In the genomic region with DNA sequence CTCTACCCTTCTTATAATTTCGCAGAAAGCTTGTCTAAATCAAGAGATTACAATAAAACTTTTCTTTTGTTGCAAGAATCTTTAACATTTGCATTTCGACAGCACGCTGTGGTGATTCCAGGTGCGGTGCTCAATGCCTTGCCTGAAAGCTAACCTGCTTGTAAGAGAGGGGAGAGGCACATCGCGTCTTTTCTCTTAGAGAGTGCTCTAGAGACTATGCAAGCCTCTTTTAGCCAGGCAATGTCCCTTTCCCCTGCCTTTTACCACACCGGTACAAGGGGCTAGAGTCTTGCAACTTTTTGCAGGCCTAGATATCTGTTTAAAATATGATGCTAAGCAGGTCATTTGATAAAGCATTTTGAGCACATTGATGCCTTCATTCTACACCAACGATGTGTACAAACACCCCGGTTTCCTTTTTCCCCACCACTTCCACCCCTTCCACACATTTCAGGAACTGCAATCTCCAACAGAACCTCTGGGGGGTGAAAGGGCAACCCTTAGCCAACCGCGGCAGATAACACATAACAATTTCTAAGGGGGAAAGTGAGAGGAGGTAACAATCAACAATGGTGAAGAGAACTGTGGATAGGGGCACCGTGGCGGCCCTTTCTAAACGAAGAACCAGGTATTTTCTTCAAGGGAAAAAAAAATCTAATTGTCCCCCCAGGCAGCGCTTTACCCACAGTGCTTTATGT, we compare ENCODE assay signal across 8 cellular contexts. TPM values are rescaled to one million over a fixed set of nuclear protein-coding genes. Genes with fewer than 3 reads are reported as not detected.
DNase-seq lines count a peak whose midpoint lies in the region; ATAC-seq and TF ChIP-seq lines count a peak whose summit lies in the region.

No MANE protein-coding gene starts in this region.

- H3K9me3 ChIP-seq in Panc1 (ENCODE audit: control insufficient read depth, insufficient read depth, low read depth, low read length): no peaks in the 10 kb centered on the region
- H3K9me3 ChIP-seq in neural cell (ENCODE audit: low read length): no peaks in the 10 kb centered on the region

- H3K4me3 ChIP-seq in AG09309 (ENCODE audit: control insufficient read depth, low read depth, low read length) (peak overlapping the region; percentile 90), Panc1 (ENCODE audit: low read depth in 2 of 2, low read length in 2 of 2) (peak overlapping the region; percentile 69 to 82), epithelial cell of esophagus (ENCODE audit: low read length) (peak overlapping the region; percentile 89), neural cell (ENCODE audit: low read length) (peak overlapping the region; percentile 86)

- ATAC-seq in Panc1 (peak; percentile 70), GM18517 (IDR thresholded peaks at IDR 0.05; ENCODE audit: unreplicated experiment) (no peak), HG02981 (IDR thresholded peaks at IDR 0.05; ENCODE audit: unreplicated experiment) (no peak), HG02840 (IDR thresholded peaks at IDR 0.05; ENCODE audit: low FRiP score, unreplicated experiment) (no peak)

- H3F3A ChIP-seq in neural cell (ENCODE audit: insufficient read depth, low read length, poor library complexity, severe bottlenecking): peaks cover 6% of the 10 kb centered on the region

- DNase-seq in AG09309 (ENCODE audit: low read depth) (no peak), HuH-7 (ENCODE audit: low spot score) (peak; percentile 69), Panc1 (ENCODE audit: low read depth, low spot score) (no peak), epithelial cell of esophagus (ENCODE audit: low read depth) (peak; percentile 42)

- in situ Hi-C loops in Panc1 (cut with HindIII; ENCODE audit: low pct_unique_long_range_greater_than_20kb, low sequenced_read_pairs): no loop called here

- H3K27me3 ChIP-seq in Panc1 (ENCODE audit: control insufficient read depth, insufficient read depth, low read length): peaks cover 16% of the 10 kb centered on the region
- peaks cover 16% of the 10 kb centered on the region for H3K27me3 ChIP-seq in neural cell (ENCODE audit: insufficient read depth, low read depth, low read length)

- TF ChIP-seq CTCF in AG09309 (IDR thresholded peaks at IDR 0.05; ENCODE audit: control insufficient read depth, insufficient read depth, low read depth, low read length, missing control alignments) (peak; percentile 51), Panc1 (IDR thresholded peaks at IDR 0.05) (peak; percentile 56), epithelial cell of esophagus (IDR thresholded peaks at IDR 0.05; ENCODE audit: insufficient read depth, low read depth, low read length, missing control alignments) (peak; percentile 46), neural cell (IDR thresholded peaks at IDR 0.05; ENCODE audit: poor library complexity, severe bottlenecking) (peak; percentile 60)

- no TSS peak for BruUV-seq in Panc1 (replicated peaks; lab: Mats Ljungman, UMichigan)

- H3K4me1 ChIP-seq in Panc1 (ENCODE audit: control insufficient read depth, insufficient read depth, low read length): peaks cover 17% of the 10 kb centered on the region

- POLR2A ChIA-PET in Panc1 (lab: Charles Lee): no interaction called here

- H3K9ac ChIP-seq in neural cell (ENCODE audit: low read length): peak overlapping the region; percentile 64

- H3K36me3 ChIP-seq in Panc1 (ENCODE audit: control insufficient read depth, insufficient read depth, low read length) (peaks cover 5% of the 10 kb centered on the region; the same call in 1 of the 2 replicates), neural cell (ENCODE audit: insufficient read depth, low read length) (no peaks in the 10 kb centered on the region)

- H4K20me1 ChIP-seq in neural cell (ENCODE audit: insufficient read depth): no peaks in the 10 kb centered on the region

- TF ChIP-seq RAD21 in neural cell (conservative IDR thresholded peaks at IDR 0.05): no peak

- H3K4me2 ChIP-seq in neural cell (ENCODE audit: low read length): peak overlapping the region; percentile 65

- peak overlapping the region; percentile 7 for H2AFZ ChIP-seq in neural cell (ENCODE audit: low read depth, low read length)

- intact Hi-C loops in Panc1 (cut with micrococcal nuclease; ENCODE audit: unreplicated experiment): loop anchor here (10.0 kb wide), 2 partner anchors 406 to 424 kb away; no protein-coding TSS in a partner anchor

- no peak for TF ChIP-seq EP300 in neural cell (conservative IDR thresholded peaks at IDR 0.05; ENCODE audit: poor library complexity, severe bottlenecking)

- H3K9me2 ChIP-seq in neural cell (ENCODE audit: insufficient read depth, low read length): no peaks in the 10 kb centered on the region

- peaks cover 35% of the 10 kb centered on the region for H3K79me2 ChIP-seq in neural cell (replicated peaks; ENCODE audit: insufficient read depth, low read length)

- CTCF ChIA-PET in Panc1 (lab: Charles Lee): no interaction called here

- H3K27ac ChIP-seq in Panc1 (ENCODE audit: low read length) (0 out of 2 replicates have a peak overlapping the region, but pooled peaks have one; percentile 17), neural cell (ENCODE audit: low read length) (no peak overlapping the region)

TF ChIP-seq in neural cell, 6 proteins besides CTCF, POLR2A, EP300 and RAD21:
- no peak for TF ChIP-seq SMC3 (conservative IDR thresholded peaks at IDR 0.05; ENCODE audit: poor library complexity)
- TF ChIP-seq EZH2 (IDR thresholded peaks at IDR 0.05; ENCODE audit: borderline replicate concordance, insufficient read depth, low read length, poor library complexity, severe bottlenecking): no peak
- no peak for TF ChIP-seq TAF1 (IDR thresholded peaks at IDR 0.05; ENCODE audit: low read depth)
- TF ChIP-seq, protein P1, sequence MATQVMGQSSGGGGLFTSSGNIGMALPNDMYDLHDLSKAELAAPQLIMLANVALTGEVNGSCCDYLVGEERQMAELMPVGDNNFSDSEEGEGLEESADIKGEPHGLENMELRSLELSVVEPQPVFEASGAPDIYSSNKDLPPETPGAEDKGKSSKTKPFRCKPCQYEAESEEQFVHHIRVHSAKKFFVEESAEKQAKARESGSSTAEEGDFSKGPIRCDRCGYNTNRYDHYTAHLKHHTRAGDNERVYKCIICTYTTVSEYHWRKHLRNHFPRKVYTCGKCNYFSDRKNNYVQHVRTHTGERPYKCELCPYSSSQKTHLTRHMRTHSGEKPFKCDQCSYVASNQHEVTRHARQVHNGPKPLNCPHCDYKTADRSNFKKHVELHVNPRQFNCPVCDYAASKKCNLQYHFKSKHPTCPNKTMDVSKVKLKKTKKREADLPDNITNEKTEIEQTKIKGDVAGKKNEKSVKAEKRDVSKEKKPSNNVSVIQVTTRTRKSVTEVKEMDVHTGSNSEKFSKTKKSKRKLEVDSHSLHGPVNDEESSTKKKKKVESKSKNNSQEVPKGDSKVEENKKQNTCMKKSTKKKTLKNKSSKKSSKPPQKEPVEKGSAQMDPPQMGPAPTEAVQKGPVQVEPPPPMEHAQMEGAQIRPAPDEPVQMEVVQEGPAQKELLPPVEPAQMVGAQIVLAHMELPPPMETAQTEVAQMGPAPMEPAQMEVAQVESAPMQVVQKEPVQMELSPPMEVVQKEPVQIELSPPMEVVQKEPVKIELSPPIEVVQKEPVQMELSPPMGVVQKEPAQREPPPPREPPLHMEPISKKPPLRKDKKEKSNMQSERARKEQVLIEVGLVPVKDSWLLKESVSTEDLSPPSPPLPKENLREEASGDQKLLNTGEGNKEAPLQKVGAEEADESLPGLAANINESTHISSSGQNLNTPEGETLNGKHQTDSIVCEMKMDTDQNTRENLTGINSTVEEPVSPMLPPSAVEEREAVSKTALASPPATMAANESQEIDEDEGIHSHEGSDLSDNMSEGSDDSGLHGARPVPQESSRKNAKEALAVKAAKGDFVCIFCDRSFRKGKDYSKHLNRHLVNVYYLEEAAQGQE (IDR thresholded peaks at IDR 0.05; ENCODE audit: borderline replicate concordance): no peak
- no peak for TF ChIP-seq MXI1 (conservative IDR thresholded peaks at IDR 0.05; ENCODE audit: poor library complexity, severe bottlenecking)
- TF ChIP-seq POLR2AphosphoS5 (IDR thresholded peaks at IDR 0.05): no peak
TF ChIP-seq in neural cell: peak in this region for 0.

RNA-seq across cellular contexts. Expression of gene KITLG, which starts 1.3 kb away (rescaled TPM):
- total RNA-seq in Panc1 (2021; ENCODE audit: unreplicated experiment): 7.4 TPM
- polyA plus RNA-seq in Panc1 (2012; ENCODE audit: insufficient read length): 1.2 TPM
- polyA plus RNA-seq in neural cell: 5.2 and 6.2 TPM in 2 replicates
- 10.7 and 11.6 TPM in 2 replicates for polyA minus RNA-seq in neural cell

Comparison
In these comparisons a context has a peak if more than half of its experiments do, and no peak if none do; other contexts are left out.
1. DNase-seq: peak in HuH-7 (single experiment) and epithelial cell of esophagus (single experiment); none in AG09309 (single experiment) and Panc1 (single experiment).
2. Peak in every context shown above with its lines, with median percentiles within 50 percentile points of each other: H3K4me3 ChIP-seq and CTCF ChIP-seq.